Comparison of ENCODE assay signal across 1 cellular context in genomic region chr20:5650191-5650691, GRCh38.
A peak's percentile ranks its signal among the peaks of the same experiment; 100 is the strongest.
TF ChIP-seq lines count a peak whose summit lies in the region.

No MANE protein-coding gene starts in this region.

TF ChIP-seq in GM12878, 131 proteins besides CTCF, POLR2A, EP300 and RAD21 (continued from another document and continues in another):
- peak; percentile 83 for TF ChIP-seq CUX1 (IDR thresholded peaks at IDR 0.05; ENCODE audit: insufficient replicate concordance, low read depth, low read length)
- TF ChIP-seq ZNF622 (IDR thresholded peaks at IDR 0.05) = no peak
- TF ChIP-seq BHLHE40 (IDR thresholded peaks at IDR 0.05; ENCODE audit: borderline replicate concordance in 1 of 2, low read depth in 2 of 2, low read length in 1 of 2) = peak; percentile 54 to 67; a peak in 2 of 4 replicates
- TF ChIP-seq HSF1 (IDR thresholded peaks at IDR 0.05; ENCODE audit: low read depth, low read length) = no peak
- TF ChIP-seq ATF2 (IDR thresholded peaks at IDR 0.05; ENCODE audit: low read length) = peak; percentile 50
- no peak; the same call in 1 of the 2 replicates for TF ChIP-seq SMC3 (IDR thresholded peaks at IDR 0.05; ENCODE audit: borderline replicate concordance, low read length)
- TF ChIP-seq CREM (IDR thresholded peaks at IDR 0.05; ENCODE audit: low read depth) = no peak
- no peak for TF ChIP-seq RELA (IDR thresholded peaks at IDR 0.05; ENCODE audit: borderline replicate concordance, partially characterized antibody)
- TF ChIP-seq RUNX3 (IDR thresholded peaks at IDR 0.05; ENCODE audit: low read length) = peak; percentile 49; the same call in 1 of the 2 replicates
- TF ChIP-seq STAT1 (conservative IDR thresholded peaks at IDR 0.05) = no peak
- TF ChIP-seq FOXK2 (IDR thresholded peaks at IDR 0.05) = no peak
- TF ChIP-seq POU2F2 (IDR thresholded peaks at IDR 0.05; ENCODE audit: borderline replicate concordance, low read depth, low read length) = no peak
- TF ChIP-seq ESRRA (IDR thresholded peaks at IDR 0.05; ENCODE audit: low read length) = no peak
- no peak for TF ChIP-seq USF2 (IDR thresholded peaks at IDR 0.05; ENCODE audit: borderline replicate concordance, low read depth, low read length)
- peak; percentile 56 to 62; a peak in 3 of 4 replicates for TF ChIP-seq IKZF2 (IDR thresholded peaks at IDR 0.05)
- peak; percentile 27 for TF ChIP-seq RAD51 (IDR thresholded peaks at IDR 0.05)
- no peak for TF ChIP-seq ZBED1 (IDR thresholded peaks at IDR 0.05; ENCODE audit: borderline replicate concordance)
- no peak for TF ChIP-seq REST (IDR thresholded peaks at IDR 0.05; ENCODE audit: low read depth, low read length)
- no peak for TF ChIP-seq MAX (IDR thresholded peaks at IDR 0.05; ENCODE audit: low read depth, low read length)
- TF ChIP-seq NFIC (IDR thresholded peaks at IDR 0.05; ENCODE audit: low read depth, low read length) = peak; percentile 28; the same call in 1 of the 2 replicates
- no peak for TF ChIP-seq TCF7 (IDR thresholded peaks at IDR 0.05; ENCODE audit: borderline replicate concordance)
- no peak for TF ChIP-seq E2F4 (IDR thresholded peaks at IDR 0.05; ENCODE audit: low read depth, low read length)
- no peak for TF ChIP-seq TBL1XR1 (IDR thresholded peaks at IDR 0.05; ENCODE audit: low read depth, low read length)
- TF ChIP-seq MLLT1 (IDR thresholded peaks at IDR 0.05) = peak; percentile 12; the same call in 1 of the 2 replicates
- no peak for TF ChIP-seq ZNF592 (IDR thresholded peaks at IDR 0.05)
- peak; percentile 51; the same call in 1 of the 2 replicates for TF ChIP-seq GATAD2B (conservative IDR thresholded peaks at IDR 0.05; ENCODE audit: low read depth)
- no peak; the same call in 1 of the 2 replicates for TF ChIP-seq PAX5 (IDR thresholded peaks at IDR 0.05; ENCODE audit: borderline replicate concordance, low read depth, low read length)
- TF ChIP-seq KLF5 (IDR thresholded peaks at IDR 0.05; ENCODE audit: partially characterized antibody) = no peak
- TF ChIP-seq BRCA1 (IDR thresholded peaks at IDR 0.05; ENCODE audit: low read depth, low read length) = no peak
- TF ChIP-seq SUPT20H (IDR thresholded peaks at IDR 0.05; ENCODE audit: borderline replicate concordance, control insufficient read depth, low read depth, low read length) = no peak
- peak; percentile 74 for TF ChIP-seq SKIL (IDR thresholded peaks at IDR 0.05; ENCODE audit: low read depth, poor library complexity, severe bottlenecking)
- TF ChIP-seq SP1 (IDR thresholded peaks at IDR 0.05; ENCODE audit: low read depth, low read length) = no peak
- TF ChIP-seq HDGF (IDR thresholded peaks at IDR 0.05) = no peak
